1 cellular context compared by ENCODE assay signal in the genomic region with DNA sequence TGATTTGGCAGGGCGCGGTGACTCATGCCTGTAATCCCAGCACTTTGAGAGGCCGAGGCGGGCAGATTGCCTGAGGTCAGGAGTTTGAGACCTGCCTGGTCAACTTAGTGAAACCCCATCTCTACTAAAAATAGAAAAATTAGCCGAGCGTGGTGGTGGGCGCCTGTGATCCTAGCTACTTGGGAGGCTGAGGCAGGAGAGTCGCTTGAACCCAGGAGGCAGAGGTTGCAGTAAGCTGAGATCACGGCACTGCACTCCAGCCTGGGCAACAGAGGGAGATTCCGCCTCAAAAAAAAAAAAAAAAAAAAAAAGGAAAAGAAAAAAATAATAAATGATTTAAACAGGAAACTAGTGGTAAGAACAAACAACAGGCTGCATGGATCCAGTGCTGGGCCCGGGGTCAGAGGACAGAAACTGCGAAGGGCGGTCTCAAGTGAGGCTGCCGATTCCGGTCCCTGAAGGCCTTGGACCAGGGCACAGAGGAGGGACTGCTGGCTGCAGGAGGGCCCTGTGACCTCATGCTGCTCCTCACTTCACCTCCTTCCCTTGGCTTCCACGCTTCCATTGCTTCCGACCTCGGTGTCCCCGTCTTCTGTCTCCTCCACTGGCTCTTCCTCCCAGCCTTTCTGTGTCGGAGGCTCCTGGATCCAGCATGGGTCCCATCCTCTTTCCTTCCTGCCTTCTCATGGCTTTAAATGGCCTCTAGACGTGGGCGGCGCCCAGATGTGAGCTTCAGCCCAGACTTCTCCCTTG.
TF ChIP-seq lines count a peak whose summit lies in the region.

No MANE protein-coding gene starts in this region.

TF ChIP-seq in HepG2, 621 proteins besides CTCF, POLR2A, EP300 and RAD21 (continued from another document and continues in another):
- TF ChIP-seq, protein P1, sequence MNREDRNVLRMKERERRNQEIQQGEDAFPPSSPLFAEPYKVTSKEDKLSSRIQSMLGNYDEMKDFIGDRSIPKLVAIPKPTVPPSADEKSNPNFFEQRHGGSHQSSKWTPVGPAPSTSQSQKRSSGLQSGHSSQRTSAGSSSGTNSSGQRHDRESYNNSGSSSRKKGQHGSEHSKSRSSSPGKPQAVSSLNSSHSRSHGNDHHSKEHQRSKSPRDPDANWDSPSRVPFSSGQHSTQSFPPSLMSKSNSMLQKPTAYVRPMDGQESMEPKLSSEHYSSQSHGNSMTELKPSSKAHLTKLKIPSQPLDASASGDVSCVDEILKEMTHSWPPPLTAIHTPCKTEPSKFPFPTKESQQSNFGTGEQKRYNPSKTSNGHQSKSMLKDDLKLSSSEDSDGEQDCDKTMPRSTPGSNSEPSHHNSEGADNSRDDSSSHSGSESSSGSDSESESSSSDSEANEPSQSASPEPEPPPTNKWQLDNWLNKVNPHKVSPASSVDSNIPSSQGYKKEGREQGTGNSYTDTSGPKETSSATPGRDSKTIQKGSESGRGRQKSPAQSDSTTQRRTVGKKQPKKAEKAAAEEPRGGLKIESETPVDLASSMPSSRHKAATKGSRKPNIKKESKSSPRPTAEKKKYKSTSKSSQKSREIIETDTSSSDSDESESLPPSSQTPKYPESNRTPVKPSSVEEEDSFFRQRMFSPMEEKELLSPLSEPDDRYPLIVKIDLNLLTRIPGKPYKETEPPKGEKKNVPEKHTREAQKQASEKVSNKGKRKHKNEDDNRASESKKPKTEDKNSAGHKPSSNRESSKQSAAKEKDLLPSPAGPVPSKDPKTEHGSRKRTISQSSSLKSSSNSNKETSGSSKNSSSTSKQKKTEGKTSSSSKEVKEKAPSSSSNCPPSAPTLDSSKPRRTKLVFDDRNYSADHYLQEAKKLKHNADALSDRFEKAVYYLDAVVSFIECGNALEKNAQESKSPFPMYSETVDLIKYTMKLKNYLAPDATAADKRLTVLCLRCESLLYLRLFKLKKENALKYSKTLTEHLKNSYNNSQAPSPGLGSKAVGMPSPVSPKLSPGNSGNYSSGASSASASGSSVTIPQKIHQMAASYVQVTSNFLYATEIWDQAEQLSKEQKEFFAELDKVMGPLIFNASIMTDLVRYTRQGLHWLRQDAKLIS (CRISPR knock-in tag; IDR thresholded peaks at IDR 0.05): no peak
- TF ChIP-seq ZBTB3 (CRISPR knock-in tag; IDR thresholded peaks at IDR 0.05; ENCODE audit: borderline replicate concordance, low read depth): no peak
- TF ChIP-seq POLR2AphosphoS5 (IDR thresholded peaks at IDR 0.05; ENCODE audit: low read depth, low read length): peak; percentile 59
- TF ChIP-seq, protein P2, sequence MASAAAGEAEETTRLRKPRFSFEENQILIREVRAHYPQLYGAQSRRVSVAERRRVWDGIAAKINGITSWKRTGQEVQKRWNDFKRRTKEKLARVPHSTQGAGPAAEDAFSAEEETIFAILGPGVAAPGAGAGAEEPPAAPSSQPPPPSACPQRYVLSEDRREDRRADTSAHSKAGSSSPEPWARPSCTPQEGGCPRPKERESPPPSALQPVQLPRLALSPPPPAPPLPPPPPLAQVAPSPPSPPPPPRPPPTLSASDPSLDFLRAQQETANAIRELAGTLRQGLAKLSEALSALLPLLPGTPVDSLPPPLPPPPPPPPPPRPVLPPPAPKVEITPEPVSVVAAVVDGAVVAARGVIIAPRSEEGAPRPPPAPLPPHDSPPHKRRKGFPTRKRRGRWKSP (CRISPR knock-in tag; IDR thresholded peaks at IDR 0.05): no peak
- TF ChIP-seq ZNF570 (CRISPR knock-in tag; IDR thresholded peaks at IDR 0.05; ENCODE audit: borderline replicate concordance): no peak
- peak; percentile 81 for TF ChIP-seq SPEN (CRISPR knock-in tag; IDR thresholded peaks at IDR 0.05; ENCODE audit: low read depth)
- TF ChIP-seq, protein P3, sequence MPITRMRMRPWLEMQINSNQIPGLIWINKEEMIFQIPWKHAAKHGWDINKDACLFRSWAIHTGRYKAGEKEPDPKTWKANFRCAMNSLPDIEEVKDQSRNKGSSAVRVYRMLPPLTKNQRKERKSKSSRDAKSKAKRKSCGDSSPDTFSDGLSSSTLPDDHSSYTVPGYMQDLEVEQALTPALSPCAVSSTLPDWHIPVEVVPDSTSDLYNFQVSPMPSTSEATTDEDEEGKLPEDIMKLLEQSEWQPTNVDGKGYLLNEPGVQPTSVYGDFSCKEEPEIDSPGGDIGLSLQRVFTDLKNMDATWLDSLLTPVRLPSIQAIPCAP (CRISPR knock-in tag; IDR thresholded peaks at IDR 0.05; ENCODE audit: low read depth): no peak
- TF ChIP-seq ZIK1 (CRISPR knock-in tag; IDR thresholded peaks at IDR 0.05; ENCODE audit: borderline replicate concordance, low read depth): no peak
- TF ChIP-seq FOXO1 (CRISPR knock-in tag; IDR thresholded peaks at IDR 0.05): peak; percentile 0; the same call in 1 of the 2 replicates
- no peak for TF ChIP-seq ZFP1 (CRISPR knock-in tag; IDR thresholded peaks at IDR 0.05)
- no peak for TF ChIP-seq SIX1 (CRISPR knock-in tag; IDR thresholded peaks at IDR 0.05; ENCODE audit: borderline replicate concordance)
- no peak for TF ChIP-seq SATB2 (CRISPR knock-in tag; IDR thresholded peaks at IDR 0.05)
- no peak for TF ChIP-seq ZNF343 (CRISPR knock-in tag; IDR thresholded peaks at IDR 0.05)
- TF ChIP-seq RBAK (CRISPR knock-in tag; IDR thresholded peaks at IDR 0.05): no peak
- TF ChIP-seq, protein P4, sequence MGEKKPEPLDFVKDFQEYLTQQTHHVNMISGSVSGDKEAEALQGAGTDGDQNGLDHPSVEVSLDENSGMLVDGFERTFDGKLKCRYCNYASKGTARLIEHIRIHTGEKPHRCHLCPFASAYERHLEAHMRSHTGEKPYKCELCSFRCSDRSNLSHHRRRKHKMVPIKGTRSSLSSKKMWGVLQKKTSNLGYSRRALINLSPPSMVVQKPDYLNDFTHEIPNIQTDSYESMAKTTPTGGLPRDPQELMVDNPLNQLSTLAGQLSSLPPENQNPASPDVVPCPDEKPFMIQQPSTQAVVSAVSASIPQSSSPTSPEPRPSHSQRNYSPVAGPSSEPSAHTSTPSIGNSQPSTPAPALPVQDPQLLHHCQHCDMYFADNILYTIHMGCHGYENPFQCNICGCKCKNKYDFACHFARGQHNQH (CRISPR knock-in tag; IDR thresholded peaks at IDR 0.05): no peak
- TF ChIP-seq SRY (CRISPR knock-in tag; IDR thresholded peaks at IDR 0.05): no peak
- TF ChIP-seq, protein P5, sequence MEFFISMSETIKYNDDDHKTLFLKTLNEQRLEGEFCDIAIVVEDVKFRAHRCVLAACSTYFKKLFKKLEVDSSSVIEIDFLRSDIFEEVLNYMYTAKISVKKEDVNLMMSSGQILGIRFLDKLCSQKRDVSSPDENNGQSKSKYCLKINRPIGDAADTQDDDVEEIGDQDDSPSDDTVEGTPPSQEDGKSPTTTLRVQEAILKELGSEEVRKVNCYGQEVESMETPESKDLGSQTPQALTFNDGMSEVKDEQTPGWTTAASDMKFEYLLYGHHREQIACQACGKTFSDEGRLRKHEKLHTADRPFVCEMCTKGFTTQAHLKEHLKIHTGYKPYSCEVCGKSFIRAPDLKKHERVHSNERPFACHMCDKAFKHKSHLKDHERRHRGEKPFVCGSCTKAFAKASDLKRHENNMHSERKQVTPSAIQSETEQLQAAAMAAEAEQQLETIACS (CRISPR knock-in tag; IDR thresholded peaks at IDR 0.05): no peak; the same call in 1 of the 2 replicates
- TF ChIP-seq ZNF383 (CRISPR knock-in tag; IDR thresholded peaks at IDR 0.05; ENCODE audit: borderline replicate concordance): no peak
- TF ChIP-seq, protein P6, sequence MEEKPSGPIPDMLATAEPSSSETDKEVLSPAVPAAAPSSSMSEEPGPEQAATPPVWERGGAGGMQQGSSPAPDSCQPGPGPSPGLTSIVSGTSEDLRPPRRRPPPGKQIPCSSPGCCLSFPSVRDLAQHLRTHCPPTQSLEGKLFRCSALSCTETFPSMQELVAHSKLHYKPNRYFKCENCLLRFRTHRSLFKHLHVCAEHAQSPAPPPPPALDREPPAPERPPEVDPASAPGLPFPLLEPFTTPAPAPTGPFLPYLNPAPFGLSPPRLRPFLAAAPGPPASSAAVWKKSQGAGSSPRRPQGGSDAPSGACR (CRISPR knock-in tag; IDR thresholded peaks at IDR 0.05): no peak
- no peak for TF ChIP-seq HOXA9 (CRISPR knock-in tag; IDR thresholded peaks at IDR 0.05; ENCODE audit: borderline replicate concordance)
- TF ChIP-seq, protein P7, sequence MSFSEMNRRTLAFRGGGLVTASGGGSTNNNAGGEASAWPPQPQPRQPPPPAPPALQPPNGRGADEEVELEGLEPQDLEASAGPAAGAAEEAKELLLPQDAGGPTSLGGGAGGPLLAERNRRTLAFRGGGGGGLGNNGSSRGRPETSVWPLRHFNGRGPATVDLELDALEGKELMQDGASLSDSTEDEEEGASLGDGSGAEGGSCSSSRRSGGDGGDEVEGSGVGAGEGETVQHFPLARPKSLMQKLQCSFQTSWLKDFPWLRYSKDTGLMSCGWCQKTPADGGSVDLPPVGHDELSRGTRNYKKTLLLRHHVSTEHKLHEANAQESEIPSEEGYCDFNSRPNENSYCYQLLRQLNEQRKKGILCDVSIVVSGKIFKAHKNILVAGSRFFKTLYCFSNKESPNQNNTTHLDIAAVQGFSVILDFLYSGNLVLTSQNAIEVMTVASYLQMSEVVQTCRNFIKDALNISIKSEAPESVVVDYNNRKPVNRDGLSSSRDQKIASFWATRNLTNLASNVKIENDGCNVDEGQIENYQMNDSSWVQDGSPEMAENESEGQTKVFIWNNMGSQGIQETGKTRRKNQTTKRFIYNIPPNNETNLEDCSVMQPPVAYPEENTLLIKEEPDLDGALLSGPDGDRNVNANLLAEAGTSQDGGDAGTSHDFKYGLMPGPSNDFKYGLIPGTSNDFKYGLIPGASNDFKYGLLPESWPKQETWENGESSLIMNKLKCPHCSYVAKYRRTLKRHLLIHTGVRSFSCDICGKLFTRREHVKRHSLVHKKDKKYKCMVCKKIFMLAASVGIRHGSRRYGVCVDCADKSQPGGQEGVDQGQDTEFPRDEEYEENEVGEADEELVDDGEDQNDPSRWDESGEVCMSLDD (CRISPR knock-in tag; IDR thresholded peaks at IDR 0.05; ENCODE audit: borderline replicate concordance): no peak
- no peak for TF ChIP-seq ISX (CRISPR knock-in tag; conservative IDR thresholded peaks at IDR 0.05)
- no peak for TF ChIP-seq ZEB1 (IDR thresholded peaks at IDR 0.05; ENCODE audit: insufficient replicate concordance, low read depth)
- TF ChIP-seq, protein P8, sequence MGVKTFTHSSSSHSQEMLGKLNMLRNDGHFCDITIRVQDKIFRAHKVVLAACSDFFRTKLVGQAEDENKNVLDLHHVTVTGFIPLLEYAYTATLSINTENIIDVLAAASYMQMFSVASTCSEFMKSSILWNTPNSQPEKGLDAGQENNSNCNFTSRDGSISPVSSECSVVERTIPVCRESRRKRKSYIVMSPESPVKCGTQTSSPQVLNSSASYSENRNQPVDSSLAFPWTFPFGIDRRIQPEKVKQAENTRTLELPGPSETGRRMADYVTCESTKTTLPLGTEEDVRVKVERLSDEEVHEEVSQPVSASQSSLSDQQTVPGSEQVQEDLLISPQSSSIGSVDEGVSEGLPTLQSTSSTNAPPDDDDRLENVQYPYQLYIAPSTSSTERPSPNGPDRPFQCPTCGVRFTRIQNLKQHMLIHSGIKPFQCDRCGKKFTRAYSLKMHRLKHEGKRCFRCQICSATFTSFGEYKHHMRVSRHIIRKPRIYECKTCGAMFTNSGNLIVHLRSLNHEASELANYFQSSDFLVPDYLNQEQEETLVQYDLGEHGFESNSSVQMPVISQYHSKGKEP (CRISPR knock-in tag; IDR thresholded peaks at IDR 0.05): no peak
- no peak for TF ChIP-seq SOX5 (CRISPR knock-in tag; IDR thresholded peaks at IDR 0.05; ENCODE audit: borderline replicate concordance)
- no peak for TF ChIP-seq PHB2 (IDR thresholded peaks at IDR 0.05; ENCODE audit: partially characterized antibody)
- no peak for TF ChIP-seq TOE1 (CRISPR knock-in tag; IDR thresholded peaks at IDR 0.05)
- TF ChIP-seq, protein P9, sequence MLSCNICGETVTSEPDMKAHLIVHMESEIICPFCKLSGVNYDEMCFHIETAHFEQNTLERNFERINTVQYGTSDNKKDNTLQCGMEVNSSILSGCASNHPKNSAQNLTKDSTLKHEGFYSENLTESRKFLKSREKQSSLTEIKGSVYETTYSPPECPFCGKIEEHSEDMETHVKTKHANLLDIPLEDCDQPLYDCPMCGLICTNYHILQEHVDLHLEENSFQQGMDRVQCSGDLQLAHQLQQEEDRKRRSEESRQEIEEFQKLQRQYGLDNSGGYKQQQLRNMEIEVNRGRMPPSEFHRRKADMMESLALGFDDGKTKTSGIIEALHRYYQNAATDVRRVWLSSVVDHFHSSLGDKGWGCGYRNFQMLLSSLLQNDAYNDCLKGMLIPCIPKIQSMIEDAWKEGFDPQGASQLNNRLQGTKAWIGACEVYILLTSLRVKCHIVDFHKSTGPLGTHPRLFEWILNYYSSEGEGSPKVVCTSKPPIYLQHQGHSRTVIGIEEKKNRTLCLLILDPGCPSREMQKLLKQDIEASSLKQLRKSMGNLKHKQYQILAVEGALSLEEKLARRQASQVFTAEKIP (CRISPR knock-in tag; IDR thresholded peaks at IDR 0.05; ENCODE audit: borderline replicate concordance): no peak
- TF ChIP-seq ZNF251 (CRISPR knock-in tag; IDR thresholded peaks at IDR 0.05): no peak
- no peak for TF ChIP-seq ZNF672 (CRISPR knock-in tag; IDR thresholded peaks at IDR 0.05)
- TF ChIP-seq, protein P10, sequence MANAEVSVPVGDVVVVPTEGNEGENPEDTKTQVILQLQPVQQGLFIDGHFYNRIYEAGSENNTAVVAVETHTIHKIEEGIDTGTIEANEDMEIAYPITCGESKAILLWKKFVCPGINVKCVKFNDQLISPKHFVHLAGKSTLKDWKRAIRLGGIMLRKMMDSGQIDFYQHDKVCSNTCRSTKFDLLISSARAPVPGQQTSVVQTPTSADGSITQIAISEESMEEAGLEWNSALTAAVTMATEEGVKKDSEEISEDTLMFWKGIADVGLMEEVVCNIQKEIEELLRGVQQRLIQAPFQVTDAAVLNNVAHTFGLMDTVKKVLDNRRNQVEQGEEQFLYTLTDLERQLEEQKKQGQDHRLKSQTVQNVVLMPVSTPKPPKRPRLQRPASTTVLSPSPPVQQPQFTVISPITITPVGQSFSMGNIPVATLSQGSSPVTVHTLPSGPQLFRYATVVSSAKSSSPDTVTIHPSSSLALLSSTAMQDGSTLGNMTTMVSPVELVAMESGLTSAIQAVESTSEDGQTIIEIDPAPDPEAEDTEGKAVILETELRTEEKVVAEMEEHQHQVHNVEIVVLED (CRISPR knock-in tag; IDR thresholded peaks at IDR 0.05; ENCODE audit: borderline replicate concordance): no peak
- TF ChIP-seq ZNF546 (CRISPR knock-in tag; conservative IDR thresholded peaks at IDR 0.05): no peak
- TF ChIP-seq ZNF335 (CRISPR knock-in tag; IDR thresholded peaks at IDR 0.05): no peak
- TF ChIP-seq CHD2 (IDR thresholded peaks at IDR 0.05; ENCODE audit: low read depth, low read length): no peak
- no peak for TF ChIP-seq STAG1 (CRISPR knock-in tag; IDR thresholded peaks at IDR 0.05)
- 0 out of 2 replicates have a peak, but pooled peaks have one; percentile 22 for TF ChIP-seq ZNF160 (CRISPR knock-in tag; IDR thresholded peaks at IDR 0.05)
- no peak for TF ChIP-seq MXD4 (CRISPR knock-in tag; IDR thresholded peaks at IDR 0.05)
